In the genomic region with DNA sequence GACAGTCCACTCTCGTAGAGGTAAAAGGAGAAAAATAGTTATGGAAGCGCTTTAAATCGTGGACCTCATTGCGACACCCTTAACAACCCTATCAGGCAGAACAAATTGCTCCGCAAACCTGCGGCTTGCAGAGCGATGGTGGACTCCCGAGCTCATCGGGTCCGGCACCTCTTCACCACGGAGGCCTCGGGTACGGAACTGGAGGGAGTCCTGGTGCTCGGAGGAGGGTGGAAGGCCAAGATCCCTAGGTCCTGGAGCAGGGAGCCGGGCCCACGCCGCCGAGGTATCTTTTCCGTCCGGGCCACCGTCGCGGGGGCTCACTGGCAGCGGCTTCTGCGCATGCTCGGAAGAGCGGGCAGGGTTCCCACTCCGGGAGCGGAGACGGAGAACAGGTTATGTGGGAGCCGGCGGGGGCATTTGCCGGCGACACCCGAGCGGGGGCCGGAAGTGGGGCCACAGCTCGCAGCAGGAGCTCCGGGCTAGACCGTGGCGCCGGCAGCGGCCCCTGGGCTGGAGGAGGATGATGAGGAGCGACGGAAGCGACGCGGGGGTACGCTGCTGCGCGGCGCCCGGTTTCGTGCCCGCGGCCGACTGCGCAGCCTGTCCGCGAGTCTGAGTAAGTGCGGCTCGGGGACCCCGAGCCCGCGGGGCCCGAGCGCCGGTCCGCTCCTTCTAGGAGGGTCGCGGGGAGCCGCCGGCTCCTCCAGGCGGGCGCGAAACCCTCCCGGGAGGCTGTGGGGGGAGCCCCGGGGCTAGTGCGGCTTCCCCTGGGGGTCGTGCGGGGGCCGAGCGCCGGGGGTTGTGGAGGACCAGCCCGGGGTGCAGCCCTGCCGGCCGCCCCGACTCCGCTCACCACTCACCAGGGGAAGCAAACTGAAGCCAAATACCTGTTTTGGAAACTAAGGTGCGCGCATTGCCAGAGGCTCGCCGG, we compare ENCODE assay signal across 8 cellular contexts.
A peak's percentile ranks its signal among the peaks of the same experiment; 100 is the strongest.
DNase-seq lines count a peak whose midpoint lies in the region; ATAC-seq lines count a peak whose summit lies in the region.

A gene (plus strand): TSS at position 349 of the 931 bp plus-strand sequence. CDS start 10,827 bp downstream, outside the sequence.

- peak within 1 kb of the TSS; percentile 97 to 99 for H3K27ac Mint-ChIP-seq in effector memory CD8-positive, alpha-beta T cell
- H3K27ac Mint-ChIP-seq in memory B cell = peak within 1 kb of the TSS; percentile 97

- peak within 1 kb of the TSS; percentile 99 for H3K4me3 Mint-ChIP-seq in effector memory CD8-positive, alpha-beta T cell
- H3K4me3 Mint-ChIP-seq in memory B cell = peak within 1 kb of the TSS; percentile 98

- ATAC-seq in GM19467 (IDR thresholded peaks at IDR 0.05; ENCODE audit: unreplicated experiment) (peak; percentile 79), memory B cell (ENCODE audit: low read depth) (peak; percentile 65)
- peak; percentile 77 for ATAC-seq in effector memory CD8-positive, alpha-beta T cell (replicated peaks)

- peaks cover 31% of the 10 kb centered on the region for H3K36me3 Mint-ChIP-seq in effector memory CD8-positive, alpha-beta T cell (ENCODE audit: insufficient read depth)
- H3K36me3 Mint-ChIP-seq in memory B cell = no peaks in the 10 kb centered on the region

- no peaks in the 10 kb centered on the region for H3K9me3 Mint-ChIP-seq in effector memory CD8-positive, alpha-beta T cell
- H3K9me3 Mint-ChIP-seq in memory B cell = no peaks in the 10 kb centered on the region

- H3K27me3 Mint-ChIP-seq in effector memory CD8-positive, alpha-beta T cell = no peaks in the 10 kb centered on the region
- no peaks in the 10 kb centered on the region for H3K27me3 Mint-ChIP-seq in memory B cell

- H3K4me1 Mint-ChIP-seq in effector memory CD8-positive, alpha-beta T cell (ENCODE audit: low read depth in 2 of 2) = peaks cover 23 to 53% of the 10 kb centered on the region in 2 donors
- H3K4me1 Mint-ChIP-seq in memory B cell = peaks cover 27% of the 10 kb centered on the region

- peak; percentile 100 for DNase-seq in COLO668 (lab: John Stamatoyannopoulos, UW; ENCODE audit: unreplicated experiment)
- peak; percentile 89 for DNase-seq in HPDE6-E6E7 (ENCODE audit: extremely low spot score)
- peak; percentile 51 for DNase-seq in NK-92 (lab: John Stamatoyannopoulos, UW; ENCODE audit: unreplicated experiment)
- peak; percentile 97 for DNase-seq in activated CD8-positive, alpha-beta memory T cell treated with anti-CD3 and anti-CD28 coated beads for 24 hours
- peak; percentile 84 to 88 (median 87) for DNase-seq in effector memory CD8-positive, alpha-beta T cell
- DNase-seq in memory B cell (ENCODE audit: low spot score in 2 of 2) = peak; percentile 88 to 92
- peak; percentile 79 for DNase-seq in stimulated activated CD8-positive, alpha-beta memory T cell treated with anti-CD3 and anti-CD28 coated beads, Interleukin-12 subunit alpha, Interleukin-12 subunit beta, amount 100 ng/mL, for 1 hour (ENCODE audit: low read depth)

Comparison
In these comparisons a context has a peak if more than half of its experiments do, and no peak if none do; other contexts are left out.
1. Peak in every context shown above with its lines: DNase-seq and ATAC-seq.